ENCODE assay signal across 8 cellular contexts in the genomic region with DNA sequence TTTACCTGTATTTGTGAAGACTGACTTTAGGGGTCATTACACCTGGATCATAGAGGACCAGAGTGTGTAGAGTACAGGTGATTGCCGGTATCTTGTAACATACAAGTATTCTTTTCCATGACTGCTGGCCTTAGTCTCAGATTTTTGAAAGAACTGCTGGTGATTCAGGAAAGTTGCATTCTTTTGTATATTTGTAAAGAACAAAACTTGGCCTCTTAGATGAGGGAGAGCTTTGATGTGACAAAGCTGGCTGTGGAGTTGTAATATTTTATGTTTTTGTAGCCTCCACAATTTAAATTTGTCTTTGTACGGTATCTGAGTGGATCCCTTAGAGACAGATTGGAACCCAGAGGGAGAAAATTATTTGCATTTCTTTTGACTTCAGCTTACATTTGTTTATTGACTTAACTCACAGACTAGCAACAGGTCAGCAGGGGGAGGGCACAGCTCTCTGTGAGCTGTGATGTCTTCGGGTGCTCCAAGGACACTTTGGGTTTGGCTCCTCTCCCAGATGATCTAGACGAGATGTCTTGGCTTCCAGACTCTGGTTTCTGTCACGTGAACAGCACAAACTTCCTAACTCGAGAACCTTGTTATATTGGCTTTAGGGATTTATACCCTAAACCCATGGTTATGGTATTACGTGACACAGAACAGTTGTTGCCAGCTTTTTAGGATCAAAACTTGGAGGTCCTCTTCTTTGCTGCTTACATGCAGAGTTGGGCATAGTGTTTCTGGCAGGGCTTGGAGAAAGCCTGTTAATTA.
DNase-seq lines count a peak whose midpoint lies in the region; ATAC-seq and TF ChIP-seq lines count a peak whose summit lies in the region.
"Had no signal": no experiment of that assay in that cellular context is flagged by ENCODE, and none has a peak within 500 bp of the region (broad histone marks: within the 10 kb centered on the region; RNA-seq: fewer than 3 reads in every experiment).

No MANE protein-coding gene starts in this region.

- H3K9me3 ChIP-seq in thoracic aorta (no peaks in the 10 kb centered on the region), T-helper 17 cell (ENCODE audit: control insufficient read depth, low read length, poor library complexity, severe bottlenecking) (no peaks in the 10 kb centered on the region)

- no peak for TF ChIP-seq CTCF in thoracic aorta (IDR thresholded peaks at IDR 0.05)

- H3K27ac Mint-ChIP-seq in T-helper 17 cell, result no peak overlapping the region

- H3K27ac ChIP-seq in thoracic aorta, result peak overlapping the region; percentile 79 to 83

- peak; percentile 10 for ATAC-seq in HG03354 (IDR thresholded peaks at IDR 0.05; ENCODE audit: poor library complexity, severe bottlenecking, unreplicated experiment)
- ATAC-seq in thoracic aorta (ENCODE audit: insufficient number of reproducible peaks, low FRiP score, low read depth), result peak; percentile 27
- ATAC-seq in T-helper 17 cell, result no peak

- no peaks in the 10 kb centered on the region for H3K36me3 ChIP-seq in thoracic aorta

- H3K4me1 ChIP-seq in thoracic aorta (ENCODE audit: control insufficient read depth in 1 of 2, low read depth in 2 of 2), result peaks cover 50 to 85% of the 10 kb centered on the region in 2 donors

- no peaks in the 10 kb centered on the region for H3K27me3 Mint-ChIP-seq in T-helper 17 cell
- H3K27me3 Mint-ChIP-seq: memory B cell had no signal

- DNase-seq in amniotic epithelial cell (ENCODE audit: low read depth) (peak; percentile 95), iris pigment epithelial cell (ENCODE audit: low read depth) (peak; percentile 98), thoracic aorta (ENCODE audit: low spot score) (no peak), T-helper 17 cell (no peak), COLO829 (ENCODE audit: low spot score) (no peak), NCI-H1930 (lab: John Stamatoyannopoulos, UW) (no peak)

- H3K4me3 ChIP-seq in thoracic aorta, result peak overlapping the region; percentile 12

- H3K4me3 Mint-ChIP-seq in T-helper 17 cell, result no peak overlapping the region

- H3K36me3 Mint-ChIP-seq in T-helper 17 cell (ENCODE audit: low read depth), result no peaks in the 10 kb centered on the region

- H3K27me3 ChIP-seq in thoracic aorta (replicated peaks; ENCODE audit: insufficient read depth), result no peaks in the 10 kb centered on the region

- H3K4me1 Mint-ChIP-seq in T-helper 17 cell, result peaks cover 13% of the 10 kb centered on the region

Comparison
In these comparisons a context has a peak if more than half of its experiments do, and no peak if none do; other contexts are left out.
1. DNase-seq: peak in amniotic epithelial cell (single experiment) and iris pigment epithelial cell (single experiment); none in thoracic aorta (single experiment), T-helper 17 cell (0 of 3), COLO829 (single experiment) and NCI-H1930 (0 of 2).